ENCODE assay signal across 8 cellular contexts in genomic region chr20:2663887-2664719, GRCh38. TPM values are rescaled to one million over a fixed set of nuclear protein-coding genes. Genes with fewer than 3 reads are reported as not detected.
DNase-seq lines count a peak whose midpoint lies in the region; ATAC-seq, FAIRE-seq and TF ChIP-seq lines count a peak whose summit lies in the region.

Gene IDH3B, minus strand, starts transcription at chr20:2664216. Its CDS starts 28 bp downstream, at chr20:2664188.

- intact Hi-C loops in Right ventricle myocardium inferior (cut with DNase I): loop anchor here (1.0 kb wide), 1 partner anchor 12 kb away; the partner anchor contains the start of gene NOP56
- intact Hi-C loops in pancreas (cut with DNase I): no loop called here
- intact Hi-C loops in tibial artery (cut with DNase I; ENCODE audit: low total_unique reads): no loop called here

- no peaks in the 10 kb centered on the region for H3K27me3 ChIP-seq in pancreas
- no peaks in the 10 kb centered on the region for H3K27me3 ChIP-seq in tibial artery

- H3K4me3 ChIP-seq in pancreas (peak within 1 kb of the TSS; percentile 95 to 99 (median 96)), tibial artery (peak within 1 kb of the TSS; percentile 69 to 94)

- CTCF ChIA-PET in GM10248 (lab: Yijun Ruan, JAX): interaction anchor here (0.9 to 1.5 kb wide), 5 partner anchors 8 to 142 kb away, joined by 3 to 5 read pairs (median 3); no protein-coding TSS in a partner anchor

- H3K36me3 ChIP-seq in pancreas: peaks cover 0 to 25% (median 0%) of the 10 kb centered on the region in 3 donors
- H3K36me3 ChIP-seq in tibial artery: peaks cover 24 to 40% (median 30%) of the 10 kb centered on the region in 3 donors

- ATAC-seq in HG02623 (IDR thresholded peaks at IDR 0.05; ENCODE audit: unreplicated experiment) (peak; percentile 65), Right ventricle myocardium inferior (peak; percentile 97), pancreas (peak; percentile 99 to 100 (median 99))

- WGBS in pancreas, 2 donors: 3 to 4% methylated on average over 49 of the region's 49 CpGs

- H3K9me3 ChIP-seq in pancreas (no peaks in the 10 kb centered on the region), tibial artery (no peaks in the 10 kb centered on the region)

- POLR2A ChIA-PET in GM10248 (lab: Yijun Ruan, JAX): interaction anchor here (0.7 to 1.3 kb wide), 4 partner anchors 9 to 193 kb away, joined by 3 to 7 read pairs (median 5); partner anchors contain the start of genes NOP56 and SNRPB

- peak; percentile 93 for DNase-seq in GM10248 (ENCODE audit: extremely low spot score)
- peak; percentile 68 for DNase-seq in NCI-H128 (lab: John Stamatoyannopoulos, UW; ENCODE audit: unreplicated experiment)
- DNase-seq in SW 1271 (lab: John Stamatoyannopoulos, UW): peak; percentile 80 to 97
- DNase-seq in activated naive CD8-positive, alpha-beta T cell treated with anti-CD3 and anti-CD28 coated beads, Interleukin-2, amount 50 U/mL, for 16 hours (ENCODE audit: low read depth, low spot score): peak; percentile 85
- peak; percentile 96 for DNase-seq in Right ventricle myocardium inferior (ENCODE audit: missing footprints)
- DNase-seq in pancreas: peak; percentile 86 to 96 (median 91)
- peak; percentile 91 to 96 for DNase-seq in tibial artery

- H3K4me1 ChIP-seq in pancreas (peaks cover 0 to 5% (median 0%) of the 10 kb centered on the region in 3 donors), tibial artery (peaks cover 0 to 17% (median 10%) of the 10 kb centered on the region in 4 donors)

- H3K27ac ChIP-seq in pancreas (peak within 1 kb of the TSS; percentile 61 to 90 (median 84)), tibial artery (peak within 1 kb of the TSS; percentile 82 to 91)

- FAIRE-seq in pancreas (lab: Jason Lieb, UNC): peak; percentile 92

- TF ChIP-seq CTCF in GM10248 (IDR thresholded peaks at IDR 0.05; ENCODE audit: control extremely low read depth, extremely low read depth, low read depth, missing control alignments) (no peak), pancreas (IDR thresholded peaks at IDR 0.05) (no peak), tibial artery (IDR thresholded peaks at IDR 0.05) (no peak)

RNA-seq across cellular contexts. Expression of gene IDH3B, which starts in this region (rescaled TPM):
- total RNA-seq in Right ventricle myocardium inferior (255 TPM), pancreas (10 to 100 TPM; 27.3 to 41.3 (median 31.3) TPM)
- 10 to 100 TPM; 51.2 to 83.3 TPM for polyA plus RNA-seq in pancreas

Comparison
In these comparisons a context has a peak if more than half of its experiments do, and no peak if none do; other contexts are left out.
1. Peak in every context shown above with its lines: DNase-seq, ATAC-seq, H3K4me3 ChIP-seq and H3K27ac ChIP-seq.